6 cellular contexts compared by ENCODE assay signal in the genomic region with DNA sequence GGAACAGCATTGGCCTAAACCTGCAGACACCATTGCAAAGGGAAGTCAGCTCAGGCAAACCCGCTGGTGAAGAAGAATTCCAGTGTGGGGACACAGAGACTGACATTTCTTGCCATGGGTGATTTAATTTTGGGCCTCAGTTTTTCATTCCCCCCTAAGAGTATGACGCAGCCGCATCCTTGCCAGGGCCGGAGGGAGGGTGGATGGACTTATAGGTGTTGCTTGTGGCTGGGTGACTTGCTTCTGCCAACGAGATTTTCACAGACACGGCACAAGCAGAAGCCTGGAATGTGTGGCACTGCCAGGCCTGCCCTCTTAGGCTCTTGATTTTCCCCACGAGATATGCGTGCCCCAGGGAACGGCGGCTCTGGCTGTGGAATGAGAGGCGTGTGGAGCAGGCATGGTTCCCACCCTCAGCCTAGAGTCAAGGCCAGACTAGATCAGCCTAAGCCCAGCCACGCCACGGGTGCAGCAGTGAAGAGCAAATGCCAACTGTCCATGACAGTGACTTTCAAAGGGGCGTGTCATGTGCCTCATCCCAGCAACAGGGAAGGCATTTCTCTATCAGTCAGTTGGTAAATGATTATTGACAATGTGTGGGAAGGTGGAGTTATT. TPM values are rescaled to one million over a fixed set of nuclear protein-coding genes. Genes with fewer than 3 reads are reported as not detected.
A peak's percentile ranks its signal among the peaks of the same experiment; 100 is the strongest.
DNase-seq lines count a peak whose midpoint lies in the region; ATAC-seq and TF ChIP-seq lines count a peak whose summit lies in the region.
"Not testable (repeated sequence)": the region's sequence is repeated elsewhere in the genome, so short reads cannot be mapped to it uniquely, and the experiment has no call there.

No MANE protein-coding gene starts in this region.

- peaks cover 0 to 12% of the 10 kb centered on the region in 2 donors for H3K36me3 ChIP-seq in adrenal gland (replicated peaks in 1 of 2)
- peaks cover 22 to 36% of the 10 kb centered on the region in 2 experiments for H3K36me3 ChIP-seq in trophoblast cell (ENCODE audit: control insufficient read depth in 1 of 2, insufficient read depth in 2 of 2, low read length in 2 of 2)

- not testable (repeated sequence) for H4K12ac ChIP-seq in trophoblast cell (ENCODE audit: low read depth, low read length)

- H3K27ac ChIP-seq in adrenal gland, result peak overlapping the region in 1 of 5 donors; percentile 5
- not testable (repeated sequence) for H3K27ac ChIP-seq in trophoblast cell (ENCODE audit: low read depth, low read length)

- H3K9me3 ChIP-seq in adrenal gland (replicated peaks in 1 of 3); trophoblast cell (ENCODE audit: insufficient read depth, low read depth, low read length): not testable (repeated sequence)

- H4K8ac ChIP-seq in trophoblast cell (ENCODE audit: low read depth, low read length), result not testable (repeated sequence)

- ATAC-seq in effector memory CD8-positive, alpha-beta T cell (replicated peaks); stimulated activated naive B cell treated with anti-CD40 and anti-IgM and Interleukin-4, amounts not matched to agents 10 μg/mL and 1 μg/mL and 100 μg/mL, for 72 hours (replicated peaks): not testable (repeated sequence)

- not testable (repeated sequence) for H2AK5ac ChIP-seq in trophoblast cell (ENCODE audit: low read length)

- H3K27ac Mint-ChIP-seq in Calu3 (ENCODE audit: unreplicated experiment), result peak overlapping the region; percentile 23
- peak overlapping the region; percentile 62 to 90 for H3K27ac Mint-ChIP-seq in effector memory CD8-positive, alpha-beta T cell
- H3K27ac Mint-ChIP-seq in stimulated activated naive B cell treated with anti-CD40 and anti-IgM and Interleukin-4, amounts not matched to agents 10 μg/mL and 1 μg/mL and 100 μg/mL, for 72 hours, result peak overlapping the region; percentile 62

- H3K27me3 ChIP-seq in adrenal gland; trophoblast cell (ENCODE audit: insufficient read depth, low read length): not testable (repeated sequence)

- not testable (repeated sequence) for H3K4me1 ChIP-seq in adrenal gland (replicated peaks in 1 of 2); trophoblast cell (ENCODE audit: control insufficient read depth in 1 of 2, insufficient read depth in 2 of 2, low read length in 2 of 2)

- not testable (repeated sequence) for H3K4me1 Mint-ChIP-seq in Calu3 (ENCODE audit: low read depth, unreplicated experiment)
- H3K4me1 Mint-ChIP-seq in effector memory CD8-positive, alpha-beta T cell (ENCODE audit: low read depth in 2 of 2), result peaks cover 57 to 58% of the 10 kb centered on the region in 2 donors
- peaks cover 47 to 67% of the 10 kb centered on the region in 2 donors for H3K4me1 Mint-ChIP-seq in stimulated activated naive B cell treated with anti-CD40 and anti-IgM and Interleukin-4, amounts not matched to agents 10 μg/mL and 1 μg/mL and 100 μg/mL, for 72 hours

- H3K79me2 ChIP-seq in trophoblast cell (ENCODE audit: control insufficient read depth, insufficient read depth, low read length, poor library complexity), result not testable (repeated sequence)

- not testable (repeated sequence) for H3K4me2 ChIP-seq in trophoblast cell (ENCODE audit: low read length)

- not testable (repeated sequence) for H3K18ac ChIP-seq in trophoblast cell (ENCODE audit: low read length)

- not testable (repeated sequence) for TF ChIP-seq CTCF in Calu3 (IDR thresholded peaks at IDR 0.05; ENCODE audit: unreplicated experiment); adrenal gland (IDR thresholded peaks at IDR 0.05)

- not testable (repeated sequence) for DNase-seq in Calu3; effector memory CD8-positive, alpha-beta T cell; trophoblast cell; stimulated activated naive B cell treated with anti-CD40 and anti-IgM and Interleukin-4, amounts not matched to agents 10 μg/mL and 1 μg/mL and 100 μg/mL, for 72 hours
- peak; percentile 40 for DNase-seq in activated CD8-positive, alpha-beta memory T cell treated with anti-CD3 and anti-CD28 coated beads for 24 hours
- DNase-seq in adrenal gland, result peak in 4 of 7 donors; percentile 44 to 56 (median 56)

- not testable (repeated sequence) for H3K23ac ChIP-seq in trophoblast cell (ENCODE audit: low read length)

- not testable (repeated sequence) for TF ChIP-seq POLR2A in adrenal gland (IDR thresholded peaks at IDR 0.05)

- intact Hi-C loops in Calu3 (cut with micrococcal nuclease; ENCODE audit: unreplicated experiment); adrenal gland (cut with DNase I): not testable (repeated sequence)

- peaks cover 54% of the 10 kb centered on the region for H3K36me3 Mint-ChIP-seq in Calu3 (ENCODE audit: insufficient read depth, unreplicated experiment)
- H3K36me3 Mint-ChIP-seq in effector memory CD8-positive, alpha-beta T cell (ENCODE audit: insufficient read depth), result peaks cover 39% of the 10 kb centered on the region
- peaks cover 50 to 63% of the 10 kb centered on the region in 2 donors for H3K36me3 Mint-ChIP-seq in stimulated activated naive B cell treated with anti-CD40 and anti-IgM and Interleukin-4, amounts not matched to agents 10 μg/mL and 1 μg/mL and 100 μg/mL, for 72 hours

- not testable (repeated sequence) for H3K9ac ChIP-seq in trophoblast cell (ENCODE audit: low read length)

- H3K4ac ChIP-seq in trophoblast cell (ENCODE audit: low read depth, low read length), result peak overlapping the region; percentile 14

- H3K9me3 Mint-ChIP-seq in Calu3 (ENCODE audit: low read depth, unreplicated experiment); effector memory CD8-positive, alpha-beta T cell; stimulated activated naive B cell treated with anti-CD40 and anti-IgM and Interleukin-4, amounts not matched to agents 10 μg/mL and 1 μg/mL and 100 μg/mL, for 72 hours: not testable (repeated sequence)

- not testable (repeated sequence) for H3K4me3 ChIP-seq in adrenal gland; trophoblast cell (ENCODE audit: low read depth, low read length)

- not testable (repeated sequence) for H3K79me1 ChIP-seq in trophoblast cell (ENCODE audit: low read length)

- CTCF ChIA-PET in Calu3 (lab: Charles Lee), result interaction anchor here (0.7 kb wide), 1 partner anchor 9 kb away, joined by 4 read pairs; no protein-coding TSS in a partner anchor

- not testable (repeated sequence) for H3K14ac ChIP-seq in trophoblast cell (ENCODE audit: low read length)

- not testable (repeated sequence) for H2BK5ac ChIP-seq in trophoblast cell (ENCODE audit: low read depth, low read length, poor library complexity)

- not testable (repeated sequence) for H4K91ac ChIP-seq in trophoblast cell (ENCODE audit: low read depth, low read length)

- 48 to 65% (median 56%) methylated on average over 14 of the region's 14 CpGs for WGBS in adrenal gland, 4 donors
- no CpG with 5 or more reads among the region's 14 CpGs for WGBS in trophoblast cell (ENCODE audit: extremely low coverage, insufficient coverage, insufficient read length)

- H2AFZ ChIP-seq in trophoblast cell (ENCODE audit: insufficient read depth, low read length, poor library complexity), result not testable (repeated sequence)

- H2BK120ac ChIP-seq in trophoblast cell (ENCODE audit: insufficient read depth, low read length, poor library complexity), result not testable (repeated sequence)

- H2BK12ac ChIP-seq in trophoblast cell (ENCODE audit: low read length), result not testable (repeated sequence)

- H3K4me3 Mint-ChIP-seq in Calu3 (ENCODE audit: low read depth, unreplicated experiment); effector memory CD8-positive, alpha-beta T cell; stimulated activated naive B cell treated with anti-CD40 and anti-IgM and Interleukin-4, amounts not matched to agents 10 μg/mL and 1 μg/mL and 100 μg/mL, for 72 hours: not testable (repeated sequence)

- not testable (repeated sequence) for H3K27me3 Mint-ChIP-seq in Calu3 (ENCODE audit: unreplicated experiment); effector memory CD8-positive, alpha-beta T cell; stimulated activated naive B cell treated with anti-CD40 and anti-IgM and Interleukin-4, amounts not matched to agents 10 μg/mL and 1 μg/mL and 100 μg/mL, for 72 hours

- not testable (repeated sequence) for BruUV-seq in Calu3 (replicated peaks; lab: Mats Ljungman, UMichigan)

RNA-seq across cellular contexts. Expression of gene PDCD6, which starts 7.7 kb away (rescaled TPM):
- total RNA-seq in Calu3 (2022) (109 and 127 TPM in 2 replicates), adrenal gland (100 to 1,000 TPM in 7 of 8 donors, 10 to 100 TPM in 1; 97.8 to 144 (median 111) TPM)
- polyA plus RNA-seq in adrenal gland, result 100 to 1,000 TPM; 110 to 167 (median 130) TPM
- 84.3 and 85.8 TPM in 2 replicates for polyA plus RNA-seq in trophoblast cell (2013)

RNA-seq across cellular contexts. Expression of gene AHRR, which starts 42.4 kb away (rescaled TPM):
- total RNA-seq in Calu3 (2022), result 1.3 TPM in 2 replicates
- total RNA-seq in adrenal gland, result 1 to 10 TPM in 4 of 8 donors, under 1 TPM in 4; 0.17 to 2.9 (median 0.99) TPM
- 1 to 10 TPM in 1 of 3 donors, under 1 TPM in 2; 0.55 to 1.6 (median 0.88) TPM for polyA plus RNA-seq in adrenal gland
- 1.1 and 1.3 TPM in 2 replicates for polyA plus RNA-seq in trophoblast cell (2013)

Comparison
In these comparisons a context has a peak if more than half of its experiments do, and no peak if none do; other contexts are left out.
1. H3K27ac Mint-ChIP-seq: peak in every context shown above with its lines; median percentile 76 in effector memory CD8-positive, alpha-beta T cell; 62 in stimulated activated naive B cell treated with anti-CD40 and anti-IgM and Interleukin-4, amounts not matched to agents 10 μg/mL and 1 μg/mL and 100 μg/mL, for 72 hours; 23 in Calu3.